ENCODE assay signal across 1 cellular context in the genomic region with DNA sequence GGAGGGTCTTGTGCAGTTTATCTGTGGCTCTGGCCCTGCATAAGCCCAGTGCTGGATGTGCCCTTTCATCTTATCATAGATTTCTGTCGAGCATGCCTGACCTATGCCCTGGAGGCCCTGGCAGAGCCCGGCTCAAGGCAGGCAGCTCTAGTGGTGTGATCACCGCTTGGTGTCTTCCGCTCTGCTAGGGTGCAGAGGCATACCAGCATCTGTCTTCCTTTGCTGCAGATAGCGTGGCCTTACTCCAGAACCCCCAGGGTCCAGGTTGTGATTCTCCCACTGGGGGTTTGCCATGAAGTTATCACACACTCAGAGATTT.
A peak's percentile ranks its signal among the peaks of the same experiment; 100 is the strongest.
TF ChIP-seq lines count a peak whose summit lies in the region.

No MANE protein-coding gene starts in this region.

TF ChIP-seq in liver, 16 proteins besides CTCF, POLR2A, EP300 and RAD21 (continued from another document):
- TF ChIP-seq, protein P1, sequence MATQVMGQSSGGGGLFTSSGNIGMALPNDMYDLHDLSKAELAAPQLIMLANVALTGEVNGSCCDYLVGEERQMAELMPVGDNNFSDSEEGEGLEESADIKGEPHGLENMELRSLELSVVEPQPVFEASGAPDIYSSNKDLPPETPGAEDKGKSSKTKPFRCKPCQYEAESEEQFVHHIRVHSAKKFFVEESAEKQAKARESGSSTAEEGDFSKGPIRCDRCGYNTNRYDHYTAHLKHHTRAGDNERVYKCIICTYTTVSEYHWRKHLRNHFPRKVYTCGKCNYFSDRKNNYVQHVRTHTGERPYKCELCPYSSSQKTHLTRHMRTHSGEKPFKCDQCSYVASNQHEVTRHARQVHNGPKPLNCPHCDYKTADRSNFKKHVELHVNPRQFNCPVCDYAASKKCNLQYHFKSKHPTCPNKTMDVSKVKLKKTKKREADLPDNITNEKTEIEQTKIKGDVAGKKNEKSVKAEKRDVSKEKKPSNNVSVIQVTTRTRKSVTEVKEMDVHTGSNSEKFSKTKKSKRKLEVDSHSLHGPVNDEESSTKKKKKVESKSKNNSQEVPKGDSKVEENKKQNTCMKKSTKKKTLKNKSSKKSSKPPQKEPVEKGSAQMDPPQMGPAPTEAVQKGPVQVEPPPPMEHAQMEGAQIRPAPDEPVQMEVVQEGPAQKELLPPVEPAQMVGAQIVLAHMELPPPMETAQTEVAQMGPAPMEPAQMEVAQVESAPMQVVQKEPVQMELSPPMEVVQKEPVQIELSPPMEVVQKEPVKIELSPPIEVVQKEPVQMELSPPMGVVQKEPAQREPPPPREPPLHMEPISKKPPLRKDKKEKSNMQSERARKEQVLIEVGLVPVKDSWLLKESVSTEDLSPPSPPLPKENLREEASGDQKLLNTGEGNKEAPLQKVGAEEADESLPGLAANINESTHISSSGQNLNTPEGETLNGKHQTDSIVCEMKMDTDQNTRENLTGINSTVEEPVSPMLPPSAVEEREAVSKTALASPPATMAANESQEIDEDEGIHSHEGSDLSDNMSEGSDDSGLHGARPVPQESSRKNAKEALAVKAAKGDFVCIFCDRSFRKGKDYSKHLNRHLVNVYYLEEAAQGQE (IDR thresholded peaks at IDR 0.05) = peak; percentile 27
- peak; percentile 69 for TF ChIP-seq SP1 (IDR thresholded peaks at IDR 0.05)
- TF ChIP-seq RXRA (IDR thresholded peaks at IDR 0.05) = peak; percentile 40 to 63
- no peak for TF ChIP-seq FOXA2 (IDR thresholded peaks at IDR 0.05)
- no peak for TF ChIP-seq GABPA (IDR thresholded peaks at IDR 0.05 in 1 of 2, conservative IDR thresholded peaks at IDR 0.05 in 1 of 2)
- TF ChIP-seq, protein P2, sequence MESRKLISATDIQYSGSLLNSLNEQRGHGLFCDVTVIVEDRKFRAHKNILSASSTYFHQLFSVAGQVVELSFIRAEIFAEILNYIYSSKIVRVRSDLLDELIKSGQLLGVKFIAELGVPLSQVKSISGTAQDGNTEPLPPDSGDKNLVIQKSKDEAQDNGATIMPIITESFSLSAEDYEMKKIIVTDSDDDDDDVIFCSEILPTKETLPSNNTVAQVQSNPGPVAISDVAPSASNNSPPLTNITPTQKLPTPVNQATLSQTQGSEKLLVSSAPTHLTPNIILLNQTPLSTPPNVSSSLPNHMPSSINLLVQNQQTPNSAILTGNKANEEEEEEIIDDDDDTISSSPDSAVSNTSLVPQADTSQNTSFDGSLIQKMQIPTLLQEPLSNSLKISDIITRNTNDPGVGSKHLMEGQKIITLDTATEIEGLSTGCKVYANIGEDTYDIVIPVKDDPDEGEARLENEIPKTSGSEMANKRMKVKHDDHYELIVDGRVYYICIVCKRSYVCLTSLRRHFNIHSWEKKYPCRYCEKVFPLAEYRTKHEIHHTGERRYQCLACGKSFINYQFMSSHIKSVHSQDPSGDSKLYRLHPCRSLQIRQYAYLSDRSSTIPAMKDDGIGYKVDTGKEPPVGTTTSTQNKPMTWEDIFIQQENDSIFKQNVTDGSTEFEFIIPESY (IDR thresholded peaks at IDR 0.05) = no peak
- peak; percentile 30 for TF ChIP-seq HNF4G (IDR thresholded peaks at IDR 0.05)
- peak in 1 of 2 donors; percentile 63 for TF ChIP-seq HNF4A (conservative IDR thresholded peaks at IDR 0.05)
